Comparison of ENCODE assay signal across 1 cellular context in the genomic region with DNA sequence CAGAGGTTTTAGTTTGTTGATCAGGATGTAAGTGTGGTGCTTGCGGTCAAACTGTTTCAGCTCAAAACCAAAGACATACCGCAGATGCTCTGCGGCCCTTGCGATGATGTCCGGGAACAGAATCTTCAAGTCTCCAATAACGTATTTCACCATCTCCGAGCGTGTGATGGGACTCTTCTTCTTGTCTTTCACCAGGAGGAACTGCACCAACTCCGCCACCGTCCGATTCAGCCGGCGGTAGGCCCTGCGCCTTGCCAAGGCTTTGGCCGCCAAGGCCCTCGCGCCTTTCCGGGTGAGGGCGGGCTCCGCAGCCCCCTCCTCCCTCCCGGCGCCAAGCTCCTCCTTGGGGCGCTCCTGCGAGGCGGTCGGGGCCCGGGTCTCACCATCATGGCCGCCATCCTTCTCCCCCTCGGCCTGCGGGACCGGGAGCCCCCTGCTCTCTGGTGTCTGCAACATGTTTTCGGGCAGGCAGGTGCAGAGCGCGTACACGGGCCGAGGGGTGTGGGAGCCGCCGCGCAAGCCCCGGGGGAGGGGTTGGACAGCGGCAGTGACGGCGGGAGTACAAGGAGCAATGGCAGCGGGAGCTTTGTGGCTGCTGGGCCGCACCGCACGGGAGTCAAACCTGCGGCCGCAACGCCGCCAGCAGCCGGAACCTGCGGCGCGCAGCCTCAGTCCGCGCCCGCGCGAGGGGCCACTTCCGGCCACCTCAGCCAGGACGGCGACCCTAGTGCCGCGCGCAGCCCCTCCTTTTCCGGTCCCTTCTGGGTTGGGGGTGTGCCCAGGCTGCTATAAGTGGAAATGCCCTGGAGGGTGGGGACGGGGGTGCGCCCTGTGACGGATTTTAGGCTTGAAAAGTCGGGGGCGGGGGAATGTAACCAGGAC.
TF ChIP-seq lines count a peak whose summit lies in the region.

TSS of gene MAGEF1 (minus strand) at position 699 of the 882 bp plus-strand sequence. CDS start at position 456, 243 bp downstream.

TF ChIP-seq in SK-N-SH treated with all-trans-retinoic acid at 6 μM for 48 hours, 23 proteins besides CTCF, POLR2A, EP300 and RAD21 (continued from another document):
- peak; percentile 81; the same call in 1 of the 2 replicates for TF ChIP-seq PATZ1 (CRISPR knock-in tag; IDR thresholded peaks at IDR 0.05; ENCODE audit: borderline replicate concordance)
- no peak for TF ChIP-seq TOX (CRISPR knock-in tag; IDR thresholded peaks at IDR 0.05; ENCODE audit: borderline replicate concordance)
- TF ChIP-seq PPARA (CRISPR knock-in tag; IDR thresholded peaks at IDR 0.05; ENCODE audit: borderline replicate concordance), result no peak
- no peak for TF ChIP-seq ZFP30 (CRISPR knock-in tag; IDR thresholded peaks at IDR 0.05)
- no peak for TF ChIP-seq CSDC2 (CRISPR knock-in tag; IDR thresholded peaks at IDR 0.05)
